8 cellular contexts compared by ENCODE assay signal in the genomic region with DNA sequence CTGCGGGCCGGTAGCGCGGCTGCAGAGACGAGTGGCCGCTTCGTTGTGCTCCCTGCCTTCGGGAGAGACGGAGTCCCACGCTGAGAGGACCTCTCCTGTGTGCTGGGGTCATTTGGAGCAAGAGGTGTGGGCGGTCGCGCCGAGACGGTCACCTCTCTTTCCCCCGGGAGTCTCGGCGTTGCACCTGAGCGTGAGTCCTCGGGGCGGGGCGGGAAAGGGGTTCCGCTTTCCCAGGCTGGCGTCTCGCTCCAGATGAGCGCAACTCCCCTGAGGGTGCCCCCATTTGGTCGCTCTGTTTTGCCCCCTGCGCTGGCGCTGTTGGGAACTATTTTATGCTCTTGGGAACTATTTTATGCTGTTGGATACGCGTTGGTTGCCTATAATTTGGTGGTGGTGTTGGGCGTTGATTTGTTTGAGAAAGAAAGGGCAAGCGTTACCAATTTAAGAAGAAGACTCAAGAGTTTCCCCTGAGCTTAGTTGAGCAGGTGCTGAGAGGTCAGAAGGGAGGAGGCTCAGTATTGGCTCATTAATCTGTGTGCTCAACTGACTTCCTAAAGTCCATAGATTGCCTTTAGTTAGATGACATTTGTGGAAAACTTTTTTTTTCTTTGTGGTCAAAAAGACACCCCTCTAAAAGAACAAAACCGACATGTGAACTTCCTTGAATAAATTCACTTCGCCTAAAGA. TPM values are rescaled to one million over a fixed set of nuclear protein-coding genes. Genes with fewer than 3 reads are reported as not detected.
A peak's percentile ranks its signal among the peaks of the same experiment; 100 is the strongest.
DNase-seq lines count a peak whose midpoint lies in the region; ATAC-seq and TF ChIP-seq lines count a peak whose summit lies in the region.

No MANE protein-coding gene starts in this region.

- H3K4me3 ChIP-seq in Loucy (ENCODE audit: low read length, poor library complexity, severe bottlenecking): peak overlapping the region; percentile 98

- peak overlapping the region; percentile 83 for H3K4me2 ChIP-seq in Loucy (ENCODE audit: low read depth, low read length, poor library complexity, severe bottlenecking)

- peaks cover 7% of the 10 kb centered on the region for H3K4me1 Mint-ChIP-seq in central memory CD8-positive, alpha-beta T cell

- TF ChIP-seq CTCF in Loucy (conservative IDR thresholded peaks at IDR 0.05; ENCODE audit: low read length): peak; percentile 25

- no peaks in the 10 kb centered on the region for H3K9me2 ChIP-seq in Loucy (replicated peaks; ENCODE audit: low read depth, low read length)

- H3K4me3 Mint-ChIP-seq in central memory CD8-positive, alpha-beta T cell: no peak overlapping the region

- H3K36me3 ChIP-seq in Loucy (ENCODE audit: insufficient read depth, low read length): no peaks in the 10 kb centered on the region

- DNase-seq in DMS79 treated with DMSO at 0.1 percent for 48 hours (lab: John Stamatoyannopoulos, UW) (peak; percentile 82), T-helper 22 cell (ENCODE audit: low read depth) (peak; percentile 7), left lobe of liver (ENCODE audit: low spot score) (no peak), COLO829 (ENCODE audit: low spot score) (no peak)
- DNase-seq in central memory CD8-positive, alpha-beta T cell (ENCODE audit: low spot score in 2 of 2): peak in 1 of 2 donors; percentile 13
- peak; percentile 48 for DNase-seq in stimulated activated CD4-positive, alpha-beta T cell treated with anti-CD3 and anti-CD28 coated beads, Interleukin-4, amount 100 ng/mL, for 24 hours

- peak overlapping the region; percentile 75 for H3K27ac Mint-ChIP-seq in central memory CD8-positive, alpha-beta T cell (ENCODE audit: low read depth)

- peaks cover 52% of the 10 kb centered on the region for H3K79me2 ChIP-seq in Loucy (ENCODE audit: insufficient read depth, low read length)

- peaks cover 33% of the 10 kb centered on the region for H4K20me1 ChIP-seq in Loucy (ENCODE audit: insufficient read depth, low read length, poor library complexity, severe bottlenecking)

- no peaks in the 10 kb centered on the region for H3K27me3 ChIP-seq in Loucy (ENCODE audit: insufficient read depth, low read length, poor library complexity, severe bottlenecking)

- no peaks in the 10 kb centered on the region for H3K9me3 ChIP-seq in Loucy (ENCODE audit: insufficient read depth, low read depth, low read length)

- H3K9me3 Mint-ChIP-seq in central memory CD8-positive, alpha-beta T cell: no peaks in the 10 kb centered on the region

- H3K4me1 ChIP-seq in Loucy (ENCODE audit: insufficient read depth, low read length, poor library complexity, severe bottlenecking): peaks cover 41% of the 10 kb centered on the region

- peak overlapping the region; percentile 86 for H3K9ac ChIP-seq in Loucy (ENCODE audit: low read depth, low read length, poor library complexity, severe bottlenecking)

- H3K36me3 Mint-ChIP-seq in central memory CD8-positive, alpha-beta T cell (ENCODE audit: insufficient read depth): peaks cover 18% of the 10 kb centered on the region

- H2AFZ ChIP-seq in Loucy (ENCODE audit: low read length): peak overlapping the region; percentile 96

- ATAC-seq in GM21723 (IDR thresholded peaks at IDR 0.05; ENCODE audit: unreplicated experiment) (peak; percentile 37), left lobe of liver (peak; percentile 53)
- peak; percentile 12 for ATAC-seq in central memory CD8-positive, alpha-beta T cell (replicated peaks; ENCODE audit: extremely low read depth, poor library complexity, severe bottlenecking)

- no peaks in the 10 kb centered on the region for H3F3A ChIP-seq in Loucy (ENCODE audit: low read depth)

- no peaks in the 10 kb centered on the region for H3K27me3 Mint-ChIP-seq in central memory CD8-positive, alpha-beta T cell

RNA-seq across cellular contexts. Expression of a gene that starts 0.7 kb away (rescaled TPM):
- 2.8 TPM for total RNA-seq in left lobe of liver

Comparison
In these comparisons a context has a peak if more than half of its experiments do, and no peak if none do; other contexts are left out.
1. DNase-seq: peak in DMS79 treated with DMSO at 0.1 percent for 48 hours (single experiment), T-helper 22 cell (single experiment) and stimulated activated CD4-positive, alpha-beta T cell treated with anti-CD3 and anti-CD28 coated beads, Interleukin-4, amount 100 ng/mL, for 24 hours (single experiment); none in left lobe of liver (single experiment) and COLO829 (single experiment).
2. Peak in every context shown above with its lines, with median percentiles within 50 percentile points of each other: ATAC-seq.